Comparison of ENCODE assay signal across 26 cellular contexts in genomic region chr2:199916980-199917379, GRCh38.
"Had no signal": no experiment of that assay in that cellular context is flagged by ENCODE, and none has a peak within 500 bp of the region (broad histone marks: within the 10 kb centered on the region; RNA-seq: fewer than 3 reads in every experiment).

No MANE protein-coding gene starts in this region.

- H3K4me3 ChIP-seq: heart left ventricle, hepatocyte, left lung, ovary, psoas muscle, skin epidermis, spleen, thoracic aorta, tibial nerve, upper lobe of right lung, uterus had no signal

- H3K27ac ChIP-seq: heart left ventricle, hepatocyte, left lung, ovary, psoas muscle, skin epidermis, spleen, thoracic aorta, tibial nerve, upper lobe of right lung, uterus had no signal

- H3K4me3 Mint-ChIP-seq: effector memory CD8-positive, alpha-beta T cell; naive thymus-derived CD4-positive, alpha-beta T cell; nephron; stimulated activated naive B cell treated with anti-CD40 and anti-IgM and Interleukin-4, amounts not matched to agents 10 μg/mL and 1 μg/mL and 100 μg/mL, for 72 hours; stimulated activated naive CD8-positive, alpha-beta T cell treated with anti-CD3 and anti-CD28 coated beads, Interleukin-15, Interleukin-2, amounts not matched to agents 100 ng/mL and 50 ng/mL, for 24 hours had no signal

- DNase-seq: cortex of kidney; effector memory CD8-positive, alpha-beta T cell; heart left ventricle; left cardiac atrium; left lung; mesenchymal stem cell; midbrain; naive thymus-derived CD4-positive, alpha-beta T cell; occipital lobe; ovary; posterior cingulate gyrus; psoas muscle; right cardiac atrium; spleen; stimulated activated CD4-positive, alpha-beta T cell treated with anti-CD3 and anti-CD28 coated beads, Interleukin-4, amount 100 ng/mL, for 4 hours; stimulated activated naive B cell treated with anti-CD40 and anti-IgM and Interleukin-4, amounts not matched to agents 10 μg/mL and 1 μg/mL and 100 μg/mL, for 72 hours; upper lobe of right lung; uterus had no signal

- H3K27me3 Mint-ChIP-seq: effector memory CD8-positive, alpha-beta T cell; naive thymus-derived CD4-positive, alpha-beta T cell; stimulated activated naive B cell treated with anti-CD40 and anti-IgM and Interleukin-4, amounts not matched to agents 10 μg/mL and 1 μg/mL and 100 μg/mL, for 72 hours; stimulated activated naive CD8-positive, alpha-beta T cell treated with anti-CD3 and anti-CD28 coated beads, Interleukin-15, Interleukin-2, amounts not matched to agents 100 ng/mL and 50 ng/mL, for 24 hours had no signal

- H3K27me3 ChIP-seq: heart left ventricle, hepatocyte, left lung, ovary, spleen, tibial nerve, upper lobe of right lung, uterus had no signal

- H3K27ac Mint-ChIP-seq: naive thymus-derived CD4-positive, alpha-beta T cell; nephron; stimulated activated naive B cell treated with anti-CD40 and anti-IgM and Interleukin-4, amounts not matched to agents 10 μg/mL and 1 μg/mL and 100 μg/mL, for 72 hours; stimulated activated naive CD8-positive, alpha-beta T cell treated with anti-CD3 and anti-CD28 coated beads, Interleukin-15, Interleukin-2, amounts not matched to agents 100 ng/mL and 50 ng/mL, for 24 hours had no signal

- FAIRE-seq: frontal cortex, islet of Langerhans had no signal

- ATAC-seq: effector memory CD8-positive, alpha-beta T cell; heart left ventricle; left cardiac atrium; left lung; naive thymus-derived CD4-positive, alpha-beta T cell; psoas muscle; right cardiac atrium; stimulated activated naive B cell treated with anti-CD40 and anti-IgM and Interleukin-4, amounts not matched to agents 10 μg/mL and 1 μg/mL and 100 μg/mL, for 72 hours; upper lobe of right lung had no signal

- H3K4me2 ChIP-seq: hepatocyte had no signal

- H3K9me3 ChIP-seq: ovary, psoas muscle, thoracic aorta, upper lobe of right lung, uterus had no signal

- H3K9me3 Mint-ChIP-seq: effector memory CD8-positive, alpha-beta T cell; stimulated activated naive CD8-positive, alpha-beta T cell treated with anti-CD3 and anti-CD28 coated beads, Interleukin-15, Interleukin-2, amounts not matched to agents 100 ng/mL and 50 ng/mL, for 24 hours had no signal

- H3K36me3 ChIP-seq: ovary, upper lobe of right lung, uterus had no signal

- H3K4me1 ChIP-seq: uterus had no signal

- H2AFZ ChIP-seq: hepatocyte had no signal
